Comparison of ENCODE assay signal across 8 cellular contexts in genomic region chr7:154929006-154929726, GRCh38.
DNase-seq lines count a peak whose midpoint lies in the region; TF ChIP-seq lines count a peak whose summit lies in the region.

No MANE protein-coding gene starts in this region.

- WGBS in endodermal cell (ENCODE audit: insufficient coverage in 1 of 2, insufficient read length in 1 of 2), 2 experiments, result 92 to 95% methylated on average over 8 to 9 of the region's 9 CpGs
- WGBS in sigmoid colon, 2 donors, result 39 to 64% methylated on average over 9 of the region's 9 CpGs

- H3K27ac ChIP-seq in endodermal cell (ENCODE audit: low read depth, low read length) (no peak overlapping the region), sigmoid colon (peak overlapping the region; percentile 87 to 90 (median 89))

- TF ChIP-seq CTCF in GM12864 (IDR thresholded peaks at IDR 0.05; ENCODE audit: low read depth, low read length, missing control alignments), result no peak
- TF ChIP-seq CTCF in endodermal cell (conservative IDR thresholded peaks at IDR 0.05), result no peak
- no peak for TF ChIP-seq CTCF in sigmoid colon (IDR thresholded peaks at IDR 0.05)

- no peak overlapping the region for H3K9ac ChIP-seq in endodermal cell (ENCODE audit: extremely low read depth, low read length, poor library complexity, severe bottlenecking)

- DNase-seq in GM12864 (ENCODE audit: low read depth) (no peak), NCI-H2029 (lab: John Stamatoyannopoulos, UW) (peak; percentile 33), endodermal cell (no peak), sigmoid colon (no peak), RPMI8226 (no peak), NK-92 (lab: John Stamatoyannopoulos, UW; ENCODE audit: unreplicated experiment) (no peak), hypothalamus (lab: John Stamatoyannopoulos, UW) (no peak), Kasumi-1 (lab: John Stamatoyannopoulos, UW) (no peak)

- peak overlapping the region; percentile 28 for H3K4me3 Mint-ChIP-seq in endodermal cell

- TF ChIP-seq POLR2A in sigmoid colon (IDR thresholded peaks at IDR 0.05), result no peak

- intact Hi-C loops in sigmoid colon (cut with DNase I), result loop anchor here (5.0 to 10.0 kb wide), 4 partner anchors 73 to 836 kb away; partner anchors contain the start of genes INSIG1 and PAXIP1

- no peak for TF ChIP-seq EP300 in sigmoid colon (IDR thresholded peaks at IDR 0.05)

- H3K36me3 ChIP-seq in endodermal cell (ENCODE audit: control insufficient read depth, insufficient read depth, low read length), result no peaks in the 10 kb centered on the region
- H3K36me3 ChIP-seq in sigmoid colon, result no peaks in the 10 kb centered on the region

- peaks cover 10% of the 10 kb centered on the region for H3K4me1 Mint-ChIP-seq in endodermal cell

- H3K4me1 ChIP-seq in endodermal cell (ENCODE audit: control insufficient read depth, insufficient read depth, low read length), result no peaks in the 10 kb centered on the region
- H3K4me1 ChIP-seq in sigmoid colon, result peaks cover 0 to 14% (median 8%) of the 10 kb centered on the region in 4 donors

- H3K9me3 ChIP-seq in endodermal cell (ENCODE audit: control insufficient read depth, low read length) (peaks cover 18% of the 10 kb centered on the region), sigmoid colon (no peaks in the 10 kb centered on the region)

- H3K27me3 ChIP-seq in endodermal cell (ENCODE audit: control insufficient read depth, insufficient read depth, low read length, poor library complexity, severe bottlenecking), result no peaks in the 10 kb centered on the region
- no peaks in the 10 kb centered on the region for H3K27me3 ChIP-seq in sigmoid colon

- H3K27ac Mint-ChIP-seq in endodermal cell, result no peak overlapping the region

- H3K27me3 Mint-ChIP-seq in endodermal cell (ENCODE audit: insufficient read depth), result no peaks in the 10 kb centered on the region

- no peaks in the 10 kb centered on the region for H3K36me3 Mint-ChIP-seq in endodermal cell (ENCODE audit: low read depth)

- H3K9me3 Mint-ChIP-seq in endodermal cell, result peaks cover 31% of the 10 kb centered on the region

- H3K4me3 ChIP-seq in GM12864 (ENCODE audit: low read depth, low read length) (peak overlapping the region; percentile 55), endodermal cell (ENCODE audit: low read length) (no peak overlapping the region), sigmoid colon (peak overlapping the region; percentile 42 to 63 (median 56))
